16 cellular contexts compared by ENCODE assay signal in genomic region chr1:7527733-7528045, GRCh38.
DNase-seq lines count a peak whose midpoint lies in the region; ATAC-seq, FAIRE-seq and TF ChIP-seq lines count a peak whose summit lies in the region.
"Had no signal": no experiment of that assay in that cellular context is flagged by ENCODE, and none has a peak within 500 bp of the region (broad histone marks: within the 10 kb centered on the region; RNA-seq: fewer than 3 reads in every experiment).

No MANE protein-coding gene starts in this region.

- CTCF ChIA-PET in RWPE1 (lab: Yijun Ruan, JAX), result interaction anchor here (0.6 to 1.0 kb wide), 3 partner anchors 120 to 295 kb away, joined by 3 to 5 read pairs (median 3); no protein-coding TSS in a partner anchor

- H3K4me1 Mint-ChIP-seq in astrocyte (ENCODE audit: low read depth, unreplicated experiment) (peaks cover 7% of the 10 kb centered on the region), neural crest cell (no peaks in the 10 kb centered on the region)

- H3K36me3 Mint-ChIP-seq in astrocyte (ENCODE audit: low read depth, unreplicated experiment), result no peaks in the 10 kb centered on the region
- no peaks in the 10 kb centered on the region for H3K36me3 Mint-ChIP-seq in neural crest cell (ENCODE audit: low read depth)
- H3K36me3 Mint-ChIP-seq: CD4-positive, alpha-beta memory T cell had no signal

- no peaks in the 10 kb centered on the region for H3K79me2 ChIP-seq in astrocyte (ENCODE audit: insufficient read depth, low read length)

- no peak for TF ChIP-seq POLR2A in spleen (IDR thresholded peaks at IDR 0.05)

- peaks cover 8% of the 10 kb centered on the region for H3K27me3 Mint-ChIP-seq in astrocyte (ENCODE audit: low read depth, unreplicated experiment)
- no peaks in the 10 kb centered on the region for H3K27me3 Mint-ChIP-seq in neural crest cell (ENCODE audit: low read depth)

- H3K27ac Mint-ChIP-seq in astrocyte (ENCODE audit: unreplicated experiment) (no peak overlapping the region), neural crest cell (ENCODE audit: unreplicated experiment) (peak overlapping the region; percentile 37)
- H3K27ac Mint-ChIP-seq: CD4-positive, alpha-beta memory T cell had no signal

- H3K9ac ChIP-seq in astrocyte (ENCODE audit: low read length), result peak overlapping the region; percentile 9

- no peak for DNase-seq in RWPE1 (ENCODE audit: low spot score)
- no peak for DNase-seq in astrocyte (ENCODE audit: low read depth)
- DNase-seq in neural crest cell (ENCODE audit: low read depth, low spot score), result no peak
- DNase-seq in spleen, result peak; percentile 51
- DNase-seq in HPDE6-E6E7 (ENCODE audit: extremely low spot score), result no peak
- DNase-seq: BE2C; CD4-positive, alpha-beta memory T cell; DMS79 had no signal

- H3K27me3 ChIP-seq in astrocyte (ENCODE audit: insufficient read depth, low read length) (no peaks in the 10 kb centered on the region), spleen (replicated peaks in 1 of 7) (peaks cover 0 to under 1% (median 0%) of the 10 kb centered on the region in 7 donors)
- H3K27me3 ChIP-seq: BE2C had no signal

- H4K20me1 ChIP-seq in astrocyte (ENCODE audit: insufficient read depth, low read length), result no peaks in the 10 kb centered on the region

- H3K9me3 Mint-ChIP-seq in astrocyte (ENCODE audit: unreplicated experiment), result no peaks in the 10 kb centered on the region
- no peaks in the 10 kb centered on the region for H3K9me3 Mint-ChIP-seq in neural crest cell
- H3K9me3 Mint-ChIP-seq: CD4-positive, alpha-beta memory T cell had no signal

- 88 to 98% (median 90%) methylated on average over 7 of the region's 7 CpGs for WGBS in spleen, 5 donors

- H3K4me3 ChIP-seq in astrocyte (ENCODE audit: insufficient read depth, low read depth, low read length) (no peak overlapping the region), spleen (no peak overlapping the region)
- H3K4me3 ChIP-seq: A549, GM12878, HAP-1 had no signal

- TF ChIP-seq CTCF in RWPE1 (conservative IDR thresholded peaks at IDR 0.05; ENCODE audit: low read depth) (no peak), astrocyte (IDR thresholded peaks at IDR 0.05; ENCODE audit: insufficient read depth, low read depth, low read length) (no peak), neural crest cell (conservative IDR thresholded peaks at IDR 0.05) (no peak), spleen (IDR thresholded peaks at IDR 0.05 in 8 of 11, conservative IDR thresholded peaks at IDR 0.05 in 3 of 11) (no peak)

- no peaks in the 10 kb centered on the region for H3K36me3 ChIP-seq in astrocyte (ENCODE audit: insufficient read depth, low read length)
- no peaks in the 10 kb centered on the region for H3K36me3 ChIP-seq in spleen
- H3K36me3 ChIP-seq: BE2C, HAP-1 had no signal

- H3K27ac ChIP-seq in RWPE1, result peak overlapping the region; percentile 76
- peak overlapping the region; percentile 30 for H3K27ac ChIP-seq in astrocyte (ENCODE audit: low read depth, low read length)
- H3K27ac ChIP-seq in spleen, result no peak overlapping the region
- H3K27ac ChIP-seq: C4-2B had no signal

- no peak for FAIRE-seq in astrocyte (lab: Jason Lieb, UNC)
- FAIRE-seq: A549, GM12878, GM18507, H1 had no signal

- POLR2A ChIA-PET in RWPE1 (lab: Yijun Ruan, JAX; ENCODE audit: low non-redundant PET), result no interaction called here

- no peak overlapping the region for H2AFZ ChIP-seq in astrocyte (ENCODE audit: low read depth, low read length)

- ATAC-seq in GM19452 (IDR thresholded peaks at IDR 0.05; ENCODE audit: unreplicated experiment) (no peak), GM19324 (IDR thresholded peaks at IDR 0.05; ENCODE audit: low FRiP score, unreplicated experiment) (no peak)
- ATAC-seq: GM12878 had no signal

- H3K4me1 ChIP-seq in astrocyte (ENCODE audit: insufficient read depth, low read length), result peaks cover 19% of the 10 kb centered on the region
- H3K4me1 ChIP-seq in spleen, result no peaks in the 10 kb centered on the region
- H3K4me1 ChIP-seq: HAP-1 had no signal

- H3K9me3 ChIP-seq in astrocyte (ENCODE audit: insufficient read depth, low read depth, low read length) (no peaks in the 10 kb centered on the region), spleen (no peaks in the 10 kb centered on the region)
- H3K9me3 ChIP-seq: A549, BE2C, HAP-1 had no signal

- no peak overlapping the region for H3K4me3 Mint-ChIP-seq in astrocyte (ENCODE audit: unreplicated experiment)
- H3K4me3 Mint-ChIP-seq in neural crest cell, result no peak overlapping the region
- H3K4me3 Mint-ChIP-seq: CD4-positive, alpha-beta memory T cell had no signal

- intact Hi-C loops in spleen (cut with DNase I; ENCODE audit: low total_unique reads), result no loop called here

- no peak overlapping the region for H3K4me2 ChIP-seq in astrocyte (ENCODE audit: low read length)
- H3K4me2 ChIP-seq: A549 had no signal

Comparison
In these comparisons a context has a peak if more than half of its experiments do, and no peak if none do; other contexts are left out.
1. H3K27ac ChIP-seq: peak in RWPE1 (single experiment) and astrocyte (single experiment); none in spleen (0 of 8).